Comparison of ENCODE assay signal across 17 cellular contexts in the genomic region with DNA sequence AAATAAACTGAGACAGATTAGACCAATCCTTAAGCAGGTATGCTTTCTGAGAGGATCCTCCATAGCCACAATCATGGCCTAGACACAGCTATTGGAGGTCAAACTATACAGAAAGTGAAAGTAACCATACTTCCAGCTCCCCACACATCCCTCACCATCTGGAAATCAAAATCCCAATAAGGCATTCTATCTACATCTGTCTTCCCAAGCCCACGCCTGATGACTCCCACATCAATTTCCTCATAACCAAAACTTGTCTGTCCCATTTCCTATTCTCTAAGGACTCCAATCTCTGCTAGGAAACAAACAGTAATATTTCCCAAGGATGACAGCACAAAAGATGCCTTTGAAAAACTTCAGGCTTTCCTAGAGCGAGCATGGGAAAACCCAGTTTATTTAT.
DNase-seq lines count a peak whose midpoint lies in the region; ATAC-seq and TF ChIP-seq lines count a peak whose summit lies in the region.
"Had no signal": no experiment of that assay in that cellular context is flagged by ENCODE, and none has a peak within 500 bp of the region (broad histone marks: within the 10 kb centered on the region; RNA-seq: fewer than 3 reads in every experiment).

No MANE protein-coding gene starts in this region.

- H3K9me3 ChIP-seq in heart left ventricle (peaks cover 0 to 4% (median 0%) of the 10 kb centered on the region in 12 donors), right atrium auricular region (peaks cover 0 to 1% of the 10 kb centered on the region in 2 donors), left ventricle myocardium inferior (replicated peaks) (peaks cover 6% of the 10 kb centered on the region), SK-N-SH (no peaks in the 10 kb centered on the region)
- H3K9me3 ChIP-seq: A549 had no signal

- intact Hi-C loops in heart left ventricle (cut with DNase I) (no loop called here), left ventricle myocardium inferior (cut with micrococcal nuclease) (no loop called here)

- H3K79me2 ChIP-seq in SK-N-SH (ENCODE audit: insufficient read depth), result no peaks in the 10 kb centered on the region

- TF ChIP-seq POLR2A in heart left ventricle (IDR thresholded peaks at IDR 0.05), result no peak

- CTCF ChIA-PET in SK-N-SH (lab: Yijun Ruan, JAX), result no interaction called here

- no peaks in the 10 kb centered on the region for H3K27me3 ChIP-seq in heart left ventricle
- no peaks in the 10 kb centered on the region for H3K27me3 ChIP-seq in right atrium auricular region
- H3K27me3 ChIP-seq in left ventricle myocardium inferior (ENCODE audit: low read depth), result peaks cover 6% of the 10 kb centered on the region
- no peaks in the 10 kb centered on the region for H3K27me3 ChIP-seq in SK-N-SH (ENCODE audit: insufficient read depth)

- DNase-seq in heart left ventricle, result peak in 1 of 5 donors; percentile 23
- no peak for DNase-seq in right atrium auricular region (ENCODE audit: low spot score)
- peak; percentile 54 for DNase-seq in OCI-M1 (lab: John Stamatoyannopoulos, UW)
- DNase-seq in left ventricle myocardium inferior, result no peak
- DNase-seq in SK-N-SH, result no peak
- DNase-seq in NCI-H510A treated with DMSO at 0.1 percent for 48 hours (lab: John Stamatoyannopoulos, UW), result no peak
- DNase-seq in activated CD4-positive, alpha-beta T cell treated with anti-CD3 and anti-CD28 coated beads, Interleukin-2, amount 50 U/mL, for 48 hours, result no peak
- DNase-seq: COR-L47, KBM-7, NCI-H1436, NCI-H2029, NCI-H2171 treated with DMSO at 0.1 percent for 48 hours, NCI-H774, PC-3 had no signal

- H3K36me3 ChIP-seq in heart left ventricle (no peaks in the 10 kb centered on the region), right atrium auricular region (no peaks in the 10 kb centered on the region), left ventricle myocardium inferior (no peaks in the 10 kb centered on the region), SK-N-SH (replicated peaks in 1 of 2; ENCODE audit: control insufficient read depth in 1 of 2, insufficient read depth in 2 of 2, low read length in 1 of 2) (no peaks in the 10 kb centered on the region)

- H3K27ac ChIP-seq in heart left ventricle, result peak overlapping the region in 5 of 12 donors; percentile 5 to 61 (median 38)
- H3K27ac ChIP-seq in right atrium auricular region, result no peak overlapping the region
- H3K27ac ChIP-seq in left ventricle myocardium inferior (replicated peaks), result peak overlapping the region; percentile 39
- H3K27ac ChIP-seq in SK-N-SH (ENCODE audit: low read depth in 2 of 2, low read length in 1 of 2), result no peak overlapping the region
- H3K27ac ChIP-seq: A549 had no signal

- TF ChIP-seq EP300 in SK-N-SH (IDR thresholded peaks at IDR 0.05; ENCODE audit: borderline replicate concordance in 1 of 2, low read depth in 1 of 2, low read length in 1 of 2), result no peak

- ATAC-seq in heart left ventricle (peak in 3 of 4 donors; percentile 42 to 94 (median 79)), GM18870 (IDR thresholded peaks at IDR 0.05; ENCODE audit: unreplicated experiment) (no peak)
- ATAC-seq: A549, GM23338, PC-3 had no signal

- WGBS in heart left ventricle, 4 donors, result 49 to 65% (median 54%) methylated on average over 2 of the region's 2 CpGs
- 13% methylated on average over 2 of the region's 2 CpGs for whole genome bisulfite sequencing in SK-N-SH (ENCODE audit: low lambda C conversion rate)

- no peaks in the 10 kb centered on the region for H3K9me2 ChIP-seq in SK-N-SH

- H3K4me2 ChIP-seq in SK-N-SH, result no peak overlapping the region
- H3K4me2 ChIP-seq: A549, GM23338 had no signal

- TF ChIP-seq RAD21 in SK-N-SH (IDR thresholded peaks at IDR 0.05; ENCODE audit: low read length), result no peak

- no peaks in the 10 kb centered on the region for H4K20me1 ChIP-seq in SK-N-SH (ENCODE audit: insufficient read depth)

- no peak overlapping the region for H3K4me3 ChIP-seq in heart left ventricle
- no peak overlapping the region for H3K4me3 ChIP-seq in right atrium auricular region
- no peak overlapping the region for H3K4me3 ChIP-seq in left ventricle myocardium inferior
- H3K4me3 ChIP-seq in SK-N-SH (ENCODE audit: low read depth in 2 of 2, low read length in 1 of 2), result no peak overlapping the region
- H3K4me3 ChIP-seq: A549, GM23338 had no signal

- TF ChIP-seq CTCF in heart left ventricle (IDR thresholded peaks at IDR 0.05), result no peak
- TF ChIP-seq CTCF in right atrium auricular region (IDR thresholded peaks at IDR 0.05), result no peak
- TF ChIP-seq CTCF in left ventricle myocardium inferior (IDR thresholded peaks at IDR 0.05; ENCODE audit: borderline replicate concordance), result no peak
- no peak for TF ChIP-seq CTCF in SK-N-SH (IDR thresholded peaks at IDR 0.05)

- peaks cover 0 to 8% (median 0%) of the 10 kb centered on the region in 12 donors for H3K4me1 ChIP-seq in heart left ventricle
- H3K4me1 ChIP-seq in right atrium auricular region, result peaks cover 0 to 4% of the 10 kb centered on the region in 2 donors
- H3K4me1 ChIP-seq in left ventricle myocardium inferior, result no peaks in the 10 kb centered on the region
- no peaks in the 10 kb centered on the region for H3K4me1 ChIP-seq in SK-N-SH (ENCODE audit: control insufficient read depth in 1 of 2, insufficient read depth in 2 of 2, low read depth in 1 of 2, low read length in 1 of 2)
- H3K4me1 ChIP-seq: A549 had no signal

- POLR2A ChIA-PET in SK-N-SH (lab: Yijun Ruan, JAX), result no interaction called here

- H3F3A ChIP-seq in SK-N-SH (replicated peaks; ENCODE audit: insufficient read depth), result no peaks in the 10 kb centered on the region

- no peak overlapping the region for H2AFZ ChIP-seq in SK-N-SH (ENCODE audit: low read depth)
- H2AFZ ChIP-seq: GM23338 had no signal

- no peak overlapping the region for H3K9ac ChIP-seq in SK-N-SH

TF ChIP-seq in SK-N-SH, 30 proteins besides CTCF, POLR2A, EP300 and RAD21:
- no peak for TF ChIP-seq ELF1 (IDR thresholded peaks at IDR 0.05)
- no peak for TF ChIP-seq FOXJ3 (CRISPR knock-in tag; IDR thresholded peaks at IDR 0.05)
- no peak for TF ChIP-seq NRF1 (IDR thresholded peaks at IDR 0.05; ENCODE audit: low read depth, low read length)
- no peak for TF ChIP-seq TEAD4 (IDR thresholded peaks at IDR 0.05; ENCODE audit: borderline replicate concordance, insufficient read depth)
- TF ChIP-seq RXRA (IDR thresholded peaks at IDR 0.05; ENCODE audit: borderline replicate concordance, low read depth), result no peak
- TF ChIP-seq GABPA (IDR thresholded peaks at IDR 0.05; ENCODE audit: low read depth), result no peak
- TF ChIP-seq CHD2 (IDR thresholded peaks at IDR 0.05; ENCODE audit: low read length, partially characterized antibody), result no peak
